8 cellular contexts compared by ENCODE assay signal in the genomic region with DNA sequence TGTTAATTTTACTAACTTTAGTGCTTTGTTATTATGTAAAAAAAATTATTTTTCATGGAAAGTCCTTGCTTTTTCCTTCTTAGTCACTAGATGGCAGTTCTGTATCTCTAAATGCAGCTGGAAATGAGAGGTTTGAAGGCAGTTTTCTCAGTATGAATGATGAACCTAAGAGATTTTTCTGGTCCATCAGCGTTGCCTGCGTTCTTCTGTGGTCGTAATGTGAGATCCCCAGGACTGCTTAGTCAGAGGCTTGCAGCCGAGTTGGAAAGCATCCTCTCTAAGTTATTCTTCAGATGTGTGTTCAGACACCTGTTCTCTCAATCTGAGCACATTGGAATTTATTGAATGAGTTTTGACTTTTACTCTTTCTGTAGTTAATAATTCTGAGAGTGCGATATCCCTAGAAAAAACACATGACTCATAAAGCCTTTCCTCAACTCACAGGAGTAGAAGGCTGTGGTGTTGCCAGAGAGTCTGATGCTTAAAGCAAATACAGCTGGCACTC.
DNase-seq lines count a peak whose midpoint lies in the region; ATAC-seq and TF ChIP-seq lines count a peak whose summit lies in the region.

No MANE protein-coding gene starts in this region.

- H3K9me3 ChIP-seq in upper lobe of right lung: no peaks in the 10 kb centered on the region

- no peaks in the 10 kb centered on the region for H3K27me3 ChIP-seq in upper lobe of right lung

- in situ Hi-C loops in SK-MEL-5 (cut with HindIII; ENCODE audit: low pct_unique_long_range_greater_than_20kb, low sequenced_read_pairs): no loop called here

- H3K4me3 ChIP-seq in upper lobe of right lung (no peak overlapping the region), coronary artery (no peak overlapping the region)

- DNase-seq in ELR (ENCODE audit: low read depth) (peak; percentile 94), SK-MEL-5 (ENCODE audit: low read depth, low spot score) (peak; percentile 89), hepatic stellate cell (ENCODE audit: low spot score) (peak; percentile 59), upper lobe of right lung (no peak), mesenteric fat pad (ENCODE audit: low spot score) (no peak), coronary artery (ENCODE audit: low spot score) (no peak)

- intact Hi-C loops in upper lobe of right lung (cut with DNase I): no loop called here

- H3K36me3 ChIP-seq in upper lobe of right lung: no peaks in the 10 kb centered on the region

- H3K27ac ChIP-seq in upper lobe of right lung (no peak overlapping the region), coronary artery (no peak overlapping the region)

- H3K4me1 ChIP-seq in upper lobe of right lung: no peaks in the 10 kb centered on the region

- peak; percentile 58 for ATAC-seq in upper lobe of right lung
- ATAC-seq in HG02981 (IDR thresholded peaks at IDR 0.05; ENCODE audit: unreplicated experiment): no peak

- TF ChIP-seq CTCF in LNCAP (IDR thresholded peaks at IDR 0.05) (peak; percentile 35; the same call in 1 of the 2 replicates), upper lobe of right lung (IDR thresholded peaks at IDR 0.05) (peak; percentile 39), coronary artery (IDR thresholded peaks at IDR 0.05) (no peak)

Comparison
In these comparisons a context has a peak if more than half of its experiments do, and no peak if none do; other contexts are left out.
1. DNase-seq: peak in ELR (single experiment), SK-MEL-5 (single experiment) and hepatic stellate cell (single experiment); none in upper lobe of right lung (single experiment), mesenteric fat pad (single experiment) and coronary artery (single experiment).